In the genomic region with DNA sequence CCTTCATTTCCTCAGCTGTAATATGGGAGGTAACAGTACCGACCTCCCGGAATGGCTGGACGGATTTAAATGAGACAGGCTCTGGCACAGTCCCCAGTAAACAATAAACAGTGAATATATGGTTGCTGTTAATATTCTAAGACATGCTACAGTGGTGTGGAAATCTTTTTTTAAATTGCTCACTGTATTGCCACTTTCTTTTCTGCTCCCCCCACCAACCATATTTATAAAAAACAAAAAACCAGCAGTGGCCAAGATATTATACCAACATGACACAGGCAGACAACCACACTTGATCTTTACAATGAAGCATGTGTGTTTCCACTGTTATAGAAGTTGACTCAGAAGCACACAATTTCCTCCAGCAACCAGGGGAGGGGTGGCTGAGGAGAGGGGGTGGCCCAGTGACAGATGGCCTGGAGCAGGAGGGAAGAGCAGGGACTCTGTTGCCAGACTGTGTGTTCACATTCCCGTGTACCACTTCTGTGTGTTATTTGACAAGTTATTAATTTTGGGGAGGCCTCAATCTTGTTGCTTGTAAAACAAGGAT, we compare ENCODE assay signal across 9 cellular contexts. TPM values are rescaled to one million over a fixed set of nuclear protein-coding genes. Genes with fewer than 3 reads are reported as not detected.
DNase-seq lines count a peak whose midpoint lies in the region; ATAC-seq and TF ChIP-seq lines count a peak whose summit lies in the region.
"Had no signal": no experiment of that assay in that cellular context is flagged by ENCODE, and none has a peak within 500 bp of the region (broad histone marks: within the 10 kb centered on the region; RNA-seq: fewer than 3 reads in every experiment).

No MANE protein-coding gene starts in this region.

- CTCF ChIA-PET in PC-3 (lab: Charles Lee) = no interaction called here

- TF ChIP-seq CTCF in PC-3 (conservative IDR thresholded peaks at IDR 0.05; ENCODE audit: low read depth, low read length) (no peak), esophagus muscularis mucosa (IDR thresholded peaks at IDR 0.05) (no peak)

- intact Hi-C loops in PC-3 (cut with micrococcal nuclease) = loop anchor here (1.0 kb wide), 1 partner anchor 31 kb away; no protein-coding TSS in a partner anchor
- intact Hi-C loops in esophagus muscularis mucosa (cut with DNase I) = no loop called here
- intact Hi-C loops in sciatic nerve (cut with DNase I) = no loop called here

- no peaks in the 10 kb centered on the region for H3K9me2 ChIP-seq in PC-3 (replicated peaks; ENCODE audit: low read length)

- H2AFZ ChIP-seq in PC-3 (ENCODE audit: low read length) = no peak overlapping the region

- POLR2A ChIA-PET in PC-3 (lab: Charles Lee; ENCODE audit: unreplicated experiment) = no interaction called here

- peaks cover 66% of the 10 kb centered on the region for H3K36me3 ChIP-seq in PC-3 (ENCODE audit: low read depth, low read length)
- peaks cover 18 to 59% (median 52%) of the 10 kb centered on the region in 4 donors for H3K36me3 ChIP-seq in esophagus muscularis mucosa

- peak overlapping the region; percentile 55 for H3K4me2 ChIP-seq in PC-3 (ENCODE audit: low read length)

- no peak for TF ChIP-seq EP300 in esophagus muscularis mucosa (IDR thresholded peaks at IDR 0.05)

- TSS peak; percentile 3 for BruUV-seq in PC-3 (replicated peaks; lab: Mats Ljungman, UMichigan)

- whole genome bisulfite sequencing in esophagus muscularis mucosa = 15% methylated on average over 4 of the region's 4 CpGs

- DNase-seq in EL (peak; percentile 78), PC-3 (peak; percentile 81), esophagus muscularis mucosa (ENCODE audit: extremely low spot score) (no peak), sciatic nerve (ENCODE audit: low spot score) (peak; percentile 62), mucosa of gallbladder (ENCODE audit: low spot score) (no peak), kidney glomerular epithelial cell (lab: John Stamatoyannopoulos, UW) (no peak), GM03348 (ENCODE audit: low spot score) (no peak), NCI-H1092 treated with DMSO at 0.1 percent for 48 hours (lab: John Stamatoyannopoulos, UW) (no peak)
- DNase-seq: NCI-H2029 had no signal

- H3K4me1 ChIP-seq in PC-3 (ENCODE audit: insufficient read depth, low read length) = peaks cover 83% of the 10 kb centered on the region
- H3K4me1 ChIP-seq in esophagus muscularis mucosa = peaks cover 70 to 87% (median 80%) of the 10 kb centered on the region in 4 donors

- H3K27me3 ChIP-seq in PC-3 (ENCODE audit: low read length) (no peaks in the 10 kb centered on the region), esophagus muscularis mucosa (no peaks in the 10 kb centered on the region)

- H3K9me3 ChIP-seq in PC-3 (ENCODE audit: low read length) = no peaks in the 10 kb centered on the region
- H3K9me3 ChIP-seq in esophagus muscularis mucosa = no peaks in the 10 kb centered on the region

- ATAC-seq in PC-3 = peak; percentile 62
- ATAC-seq in sciatic nerve = no peak

- H3K9ac ChIP-seq in PC-3 (ENCODE audit: low read length) = peak overlapping the region; percentile 89

- TF ChIP-seq POLR2A in esophagus muscularis mucosa (IDR thresholded peaks at IDR 0.05; ENCODE audit: low read depth) = no peak

- H3F3A ChIP-seq in PC-3 (ENCODE audit: low read length, unreplicated experiment) = peaks cover 8% of the 10 kb centered on the region

- H3K27ac ChIP-seq in PC-3 (ENCODE audit: low read length) (peak overlapping the region; percentile 99), esophagus muscularis mucosa (replicated peaks in 1 of 4) (peak overlapping the region; percentile 67 to 83 (median 79))

- H4K20me1 ChIP-seq in PC-3 (ENCODE audit: low read length) = peaks cover 8% of the 10 kb centered on the region; the same call in 1 of the 2 replicates

- H3K4me3 ChIP-seq in PC-3 (ENCODE audit: low read length) (0 out of 2 replicates have a peak overlapping the region, but pooled peaks have one; percentile 17), esophagus muscularis mucosa (no peak overlapping the region)

- peaks cover 95% of the 10 kb centered on the region for H3K79me2 ChIP-seq in PC-3 (ENCODE audit: low read length)

RNA-seq across cellular contexts. Expression of a gene that starts 14.9 kb away (rescaled TPM):
- 134 and 170 TPM in 2 replicates for total RNA-seq in PC-3 (2014; rRNA removed)
- total RNA-seq in esophagus muscularis mucosa = 100 to 1,000 TPM; 135 to 528 (median 378) TPM
- total RNA-seq in sciatic nerve = 679 TPM
- 880 TPM for total RNA-seq in mucosa of gallbladder

RNA-seq across cellular contexts. Expression of a gene that starts 20.7 kb away (rescaled TPM):
- total RNA-seq in PC-3 (2014; rRNA removed) = 1.0 TPM in 1 of 2 replicates, not detected in the other
- not detected for total RNA-seq in esophagus muscularis mucosa
- not detected for total RNA-seq in sciatic nerve
- total RNA-seq in mucosa of gallbladder = 0.26 TPM

RNA-seq across cellular contexts. Expression of a gene that starts 53.0 kb away (rescaled TPM):
- total RNA-seq in PC-3 (2014; rRNA removed) (20.2 and 22.5 TPM in 2 replicates), esophagus muscularis mucosa (10 to 100 TPM; 26.5 to 49.2 (median 43.8) TPM), sciatic nerve (39.2 TPM), mucosa of gallbladder (42.1 TPM)

Comparison
In these comparisons a context has a peak if more than half of its experiments do, and no peak if none do; other contexts are left out.
1. DNase-seq: peak in EL (single experiment), PC-3 (single experiment) and sciatic nerve (single experiment); none in esophagus muscularis mucosa (single experiment), mucosa of gallbladder (single experiment), kidney glomerular epithelial cell (single experiment), GM03348 (single experiment) and NCI-H1092 treated with DMSO at 0.1 percent for 48 hours (single experiment).